Comparison of ENCODE assay signal across 24 cellular contexts in the genomic region with DNA sequence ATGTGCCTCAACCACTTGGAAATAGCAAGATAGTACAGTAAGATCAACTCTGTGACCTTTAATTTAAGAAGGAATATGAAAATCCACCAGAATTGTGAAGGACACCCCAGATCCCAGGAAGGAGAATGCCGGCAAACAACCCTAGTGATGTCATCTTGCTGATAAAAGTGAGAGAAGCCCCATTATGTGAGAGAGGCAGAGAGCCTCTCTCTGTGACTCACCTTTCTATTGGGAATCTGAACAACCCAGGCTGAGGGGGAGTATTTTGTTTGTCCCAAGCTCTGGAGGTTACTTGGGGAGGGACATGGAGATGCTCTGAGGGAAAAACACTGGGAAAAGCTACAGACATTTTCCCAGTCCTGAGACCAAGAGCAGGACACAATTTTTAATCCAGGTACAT.
"Had no signal": no experiment of that assay in that cellular context is flagged by ENCODE, and none has a peak within 500 bp of the region (broad histone marks: within the 10 kb centered on the region; RNA-seq: fewer than 3 reads in every experiment).

No MANE protein-coding gene starts in this region.

- H2AFZ ChIP-seq: neural progenitor cell, parathyroid adenoma had no signal

- H3K36me3 ChIP-seq: esophagus squamous epithelium, neural progenitor cell, stomach, thyroid gland had no signal

- H3K36me3 Mint-ChIP-seq: immature natural killer cell; neural progenitor cell; stimulated activated effector memory CD8-positive, alpha-beta T cell treated with anti-CD3 and anti-CD28 coated beads, Interleukin-12 subunit alpha, Interleukin-12 subunit beta, amount 100 ng/mL, for 72 hours; type B pancreatic cell had no signal

- H3K79me2 ChIP-seq: parathyroid adenoma had no signal

- H3K27me3 Mint-ChIP-seq: dendritic cell treated with granulocyte-macrophage colony-stimulating factor and Interleukin-4, amounts not matched to agents 40 ng/mL and 50 ng/mL, for 4 days; progenitor cell of endocrine pancreas; type B pancreatic cell had no signal

- H3K27ac Mint-ChIP-seq: dendritic cell treated with granulocyte-macrophage colony-stimulating factor and Interleukin-4, amounts not matched to agents 40 ng/mL and 50 ng/mL, for 4 days; endodermal cell; immature natural killer cell; naive thymus-derived CD4-positive, alpha-beta T cell; nephron; neural progenitor cell; progenitor cell of endocrine pancreas; stimulated activated effector memory CD8-positive, alpha-beta T cell treated with anti-CD3 and anti-CD28 coated beads, Interleukin-12 subunit alpha, Interleukin-12 subunit beta, amount 100 ng/mL, for 72 hours; type B pancreatic cell had no signal

- ATAC-seq: naive thymus-derived CD4-positive, alpha-beta T cell; sciatic nerve; stimulated activated effector memory CD8-positive, alpha-beta T cell treated with anti-CD3 and anti-CD28 coated beads, Interleukin-12 subunit alpha, Interleukin-12 subunit beta, amount 100 ng/mL, for 72 hours had no signal

- H3K4me3 ChIP-seq: esophagus squamous epithelium, lung, neural progenitor cell, stomach, thyroid gland had no signal

- H3K4me3 Mint-ChIP-seq: dendritic cell treated with granulocyte-macrophage colony-stimulating factor and Interleukin-4, amounts not matched to agents 40 ng/mL and 50 ng/mL, for 4 days; endodermal cell; immature natural killer cell; naive thymus-derived CD4-positive, alpha-beta T cell; nephron; neural progenitor cell; stimulated activated effector memory CD8-positive, alpha-beta T cell treated with anti-CD3 and anti-CD28 coated beads, Interleukin-12 subunit alpha, Interleukin-12 subunit beta, amount 100 ng/mL, for 72 hours; type B pancreatic cell had no signal

- H3K27me3 ChIP-seq: esophagus squamous epithelium, neural progenitor cell, stomach, thyroid gland had no signal

- H3K4me1 ChIP-seq: esophagus squamous epithelium, neural progenitor cell, parathyroid adenoma, stomach, thyroid gland had no signal

- H3K9me3 ChIP-seq: thyroid gland had no signal

- H3K4me2 ChIP-seq: neural progenitor cell had no signal

- H3K4me1 Mint-ChIP-seq: immature natural killer cell; naive thymus-derived CD4-positive, alpha-beta T cell; nephron; neural progenitor cell; stimulated activated effector memory CD8-positive, alpha-beta T cell treated with anti-CD3 and anti-CD28 coated beads, Interleukin-12 subunit alpha, Interleukin-12 subunit beta, amount 100 ng/mL, for 72 hours had no signal

- H3K27ac ChIP-seq: esophagus squamous epithelium, neural progenitor cell, parathyroid adenoma, stomach, thyroid gland had no signal

- H3K9ac ChIP-seq: neural progenitor cell, parathyroid adenoma had no signal

- DNase-seq: effector CD8-positive, alpha-beta T cell; endodermal cell; erythroblast; esophagus squamous epithelium; hypothalamus; immature natural killer cell; islet precursor cell; mesenchymal stem cell; midbrain; naive thymus-derived CD4-positive, alpha-beta T cell; stimulated activated CD4-positive, alpha-beta T cell treated with anti-CD3 and anti-CD28 coated beads, Interleukin-2, amount 100 ng/mL, for 24 hours; stimulated activated CD4-positive, alpha-beta T cell treated with anti-CD3 and anti-CD28 coated beads, Interleukin-4, amount 100 ng/mL, for 24 hours; stimulated activated naive CD4-positive, alpha-beta T cell treated with Interleukin-2 at 50 U/mL for 16 hours; stomach; thyroid gland had no signal
